8 cellular contexts compared by ENCODE assay signal in genomic region chr1:220094016-220094911, GRCh38. TPM values are rescaled to one million over a fixed set of nuclear protein-coding genes. Genes with fewer than 3 reads are reported as not detected.
DNase-seq lines count a peak whose midpoint lies in the region; ATAC-seq and TF ChIP-seq lines count a peak whose summit lies in the region.

Gene IARS2 (plus strand): TSS chr1:220094132. CDS start chr1:220094217, 85 bp downstream.

- intact Hi-C loops in sciatic nerve (cut with DNase I), result no loop called here

- DNase-seq in GM13976 (ENCODE audit: low spot score) (peak; percentile 95), NCI-H128 (lab: John Stamatoyannopoulos, UW; ENCODE audit: unreplicated experiment) (peak; percentile 65), T-helper 9 cell (peak; percentile 91), astrocyte of the hippocampus (ENCODE audit: low read depth, low spot score) (peak; percentile 94), hypothalamus (lab: John Stamatoyannopoulos, UW) (peak; percentile 33 to 94 (median 79)), sciatic nerve (ENCODE audit: low spot score) (peak; percentile 94), amniotic stem cell (lab: John Stamatoyannopoulos, UW) (no peak)

- no peak for TF ChIP-seq CTCF in GM13976 (IDR thresholded peaks at IDR 0.05; ENCODE audit: borderline replicate concordance, control extremely low read depth, extremely low read depth, insufficient read depth, missing control alignments)

- ATAC-seq in HG02642 (IDR thresholded peaks at IDR 0.05; ENCODE audit: poor library complexity, unreplicated experiment) (peak; percentile 69), sciatic nerve (peak; percentile 95)

- in situ Hi-C loops in GM13976 (cut with MboI; ENCODE audit: low sequenced_read_pairs, unreplicated experiment), result no loop called here

RNA-seq across cellular contexts. Expression of gene IARS2, which starts in this region (rescaled TPM):
- 48.7 TPM for total RNA-seq in sciatic nerve
